In the genomic region with DNA sequence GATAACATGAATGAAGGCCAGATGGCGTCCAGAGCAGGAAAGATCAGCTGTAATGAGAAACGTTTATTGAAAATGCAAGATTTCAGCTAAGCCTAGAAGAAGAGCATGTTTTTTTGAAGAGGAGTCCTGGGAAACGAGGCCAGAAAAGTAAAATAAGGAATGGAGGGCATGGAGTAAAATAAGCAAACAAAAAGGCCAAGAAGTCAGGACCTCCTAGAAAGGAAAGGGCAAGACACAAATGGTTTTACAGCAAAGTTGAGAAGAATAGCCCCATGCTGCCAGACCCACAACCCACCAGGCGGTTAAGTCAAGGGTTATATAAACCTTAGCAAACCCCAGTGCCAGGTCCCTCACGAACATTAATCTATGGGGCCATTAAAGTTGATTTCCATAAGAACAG, we compare ENCODE assay signal across 29 cellular contexts. TPM values are rescaled to one million over a fixed set of nuclear protein-coding genes. Genes with fewer than 3 reads are reported as not detected.
A peak's percentile ranks its signal among the peaks of the same experiment; 100 is the strongest.
DNase-seq lines count a peak whose midpoint lies in the region; ATAC-seq and TF ChIP-seq lines count a peak whose summit lies in the region.
"Had no signal": no experiment of that assay in that cellular context is flagged by ENCODE, and none has a peak within 500 bp of the region (broad histone marks: within the 10 kb centered on the region; RNA-seq: fewer than 3 reads in every experiment).

No MANE protein-coding gene starts in this region.

- H3K4me3 Mint-ChIP-seq in stimulated activated naive CD8-positive, alpha-beta T cell treated with anti-CD3 and anti-CD28 coated beads, Interleukin-15, Interleukin-2, amounts not matched to agents 100 ng/mL and 50 ng/mL, for 24 hours, result no peak overlapping the region
- no peak overlapping the region for H3K4me3 Mint-ChIP-seq in stimulated activated naive CD8-positive, alpha-beta T cell treated with anti-CD3 and anti-CD28 coated beads, Interleukin-15, amount 100 ng/mL, for 72 hours
- no peak overlapping the region for H3K4me3 Mint-ChIP-seq in chondrocyte (ENCODE audit: unreplicated experiment)
- H3K4me3 Mint-ChIP-seq: endodermal cell, IgD-negative memory B cell had no signal

- H3K27ac Mint-ChIP-seq in stimulated activated naive CD8-positive, alpha-beta T cell treated with anti-CD3 and anti-CD28 coated beads, Interleukin-15, Interleukin-2, amounts not matched to agents 100 ng/mL and 50 ng/mL, for 24 hours, result peak overlapping the region; percentile 89
- H3K27ac Mint-ChIP-seq in stimulated activated naive CD8-positive, alpha-beta T cell treated with anti-CD3 and anti-CD28 coated beads, Interleukin-15, amount 100 ng/mL, for 72 hours, result no peak overlapping the region
- H3K27ac Mint-ChIP-seq in chondrocyte (ENCODE audit: unreplicated experiment), result peak overlapping the region; percentile 50
- H3K27ac Mint-ChIP-seq: endodermal cell, IgD-negative memory B cell had no signal

- H3K36me3 Mint-ChIP-seq in stimulated activated naive CD8-positive, alpha-beta T cell treated with anti-CD3 and anti-CD28 coated beads, Interleukin-15, Interleukin-2, amounts not matched to agents 100 ng/mL and 50 ng/mL, for 24 hours (ENCODE audit: low read depth), result peaks cover 18% of the 10 kb centered on the region
- H3K36me3 Mint-ChIP-seq in chondrocyte (ENCODE audit: low read depth), result no peaks in the 10 kb centered on the region
- H3K36me3 Mint-ChIP-seq: naive B cell had no signal

- H2AFZ ChIP-seq in OCI-LY3 (ENCODE audit: low read depth, low read length), result no peak overlapping the region

- H4K20me1 ChIP-seq in OCI-LY3 (ENCODE audit: insufficient read depth, low read length), result no peaks in the 10 kb centered on the region

- H3K27me3 Mint-ChIP-seq in stimulated activated naive CD8-positive, alpha-beta T cell treated with anti-CD3 and anti-CD28 coated beads, Interleukin-15, Interleukin-2, amounts not matched to agents 100 ng/mL and 50 ng/mL, for 24 hours, result peaks cover 4% of the 10 kb centered on the region
- H3K27me3 Mint-ChIP-seq in stimulated activated naive CD8-positive, alpha-beta T cell treated with anti-CD3 and anti-CD28 coated beads, Interleukin-15, amount 100 ng/mL, for 72 hours, result no peaks in the 10 kb centered on the region
- no peaks in the 10 kb centered on the region for H3K27me3 Mint-ChIP-seq in chondrocyte (ENCODE audit: low read depth)

- peaks cover 81% of the 10 kb centered on the region for H3K79me2 ChIP-seq in OCI-LY3 (ENCODE audit: low read length)

- H3K4me1 Mint-ChIP-seq in stimulated activated naive CD8-positive, alpha-beta T cell treated with anti-CD3 and anti-CD28 coated beads, Interleukin-15, Interleukin-2, amounts not matched to agents 100 ng/mL and 50 ng/mL, for 24 hours (ENCODE audit: low read depth), result peaks cover 37% of the 10 kb centered on the region
- H3K4me1 Mint-ChIP-seq in stimulated activated naive CD8-positive, alpha-beta T cell treated with anti-CD3 and anti-CD28 coated beads, Interleukin-15, amount 100 ng/mL, for 72 hours, result peaks cover 23% of the 10 kb centered on the region
- peaks cover 45% of the 10 kb centered on the region for H3K4me1 Mint-ChIP-seq in chondrocyte (ENCODE audit: low read depth)

- peaks cover 4% of the 10 kb centered on the region for H3K9me3 Mint-ChIP-seq in stimulated activated naive CD8-positive, alpha-beta T cell treated with anti-CD3 and anti-CD28 coated beads, Interleukin-15, Interleukin-2, amounts not matched to agents 100 ng/mL and 50 ng/mL, for 24 hours
- H3K9me3 Mint-ChIP-seq in stimulated activated naive CD8-positive, alpha-beta T cell treated with anti-CD3 and anti-CD28 coated beads, Interleukin-15, amount 100 ng/mL, for 72 hours, result no peaks in the 10 kb centered on the region
- no peaks in the 10 kb centered on the region for H3K9me3 Mint-ChIP-seq in chondrocyte (ENCODE audit: low read depth)
- H3K9me3 Mint-ChIP-seq: endodermal cell, naive B cell had no signal

- no peak for ATAC-seq in stimulated activated naive CD8-positive, alpha-beta T cell treated with anti-CD3 and anti-CD28 coated beads, Interleukin-15, amount 100 ng/mL, for 72 hours
- ATAC-seq in Right ventricle myocardium superior (ENCODE audit: poor library complexity) (no peak), GM19324 (IDR thresholded peaks at IDR 0.05; ENCODE audit: low FRiP score, unreplicated experiment) (no peak)
- ATAC-seq: gastrocnemius medialis, pancreas, right cardiac atrium had no signal

- intact Hi-C loops in Right ventricle myocardium superior (cut with DNase I), result no loop called here

- H3K4me3 ChIP-seq in OCI-LY3 (ENCODE audit: low read length), result no peak overlapping the region; the same call in 1 of the 2 replicates
- H3K4me3 ChIP-seq: coronary artery, esophagus squamous epithelium, gastrocnemius medialis, left ventricle myocardium inferior, pancreas, thyroid gland had no signal

- DNase-seq in stimulated activated naive CD8-positive, alpha-beta T cell treated with anti-CD3 and anti-CD28 coated beads, Interleukin-15, amount 100 ng/mL, for 72 hours, result no peak
- no peak for DNase-seq in chondrocyte (ENCODE audit: low spot score)
- DNase-seq in Right ventricle myocardium superior, result no peak
- no peak for DNase-seq in HuH-7.5 (ENCODE audit: low spot score)
- DNase-seq: activated CD4-positive, alpha-beta T cell treated with anti-CD3 and anti-CD28 coated beads for 1 hour; activated effector memory CD4-positive, alpha-beta T cell treated with Interleukin-2 at 50 U/mL for 16 hours; amniotic stem cell; EL; endodermal cell; esophagus squamous epithelium; gastrocnemius medialis; hypothalamus; left ventricle myocardium inferior; naive B cell; NCI-H1105; NCI-H2029; NCI-H2227 treated with DMSO at 0.1 percent for 48 hours; pancreas; right cardiac atrium; SHP77 treated with DMSO at 0.1 percent for 48 hours; stimulated activated CD4-positive, alpha-beta T cell treated with anti-CD3 and anti-CD28 coated beads, Interleukin-12 subunit alpha, Interleukin-12 subunit beta, amount 100 ng/mL, for 4 hours; stimulated activated CD4-positive, alpha-beta T cell treated with anti-CD3 and anti-CD28 coated beads, Interleukin-4, amount 100 ng/mL, for 24 hours; stimulated activated naive CD4-positive, alpha-beta T cell; thyroid gland had no signal

- H3K27ac ChIP-seq in OCI-LY3 (ENCODE audit: low read length), result peak overlapping the region; percentile 92
- H3K27ac ChIP-seq: coronary artery, esophagus squamous epithelium, gastrocnemius medialis, left ventricle myocardium inferior, pancreas, thyroid gland had no signal

- H3K27me3 ChIP-seq in OCI-LY3 (ENCODE audit: low read depth, low read length), result no peaks in the 10 kb centered on the region
- H3K27me3 ChIP-seq: esophagus squamous epithelium, gastrocnemius medialis, pancreas, thyroid gland had no signal

- H3K36me3 ChIP-seq in OCI-LY3 (replicated peaks; ENCODE audit: low read depth, low read length), result peaks cover 22% of the 10 kb centered on the region
- H3K36me3 ChIP-seq: esophagus squamous epithelium, gastrocnemius medialis, left ventricle myocardium inferior, pancreas, thyroid gland had no signal

- H3K9ac ChIP-seq in OCI-LY3 (ENCODE audit: low read length), result no peak overlapping the region

- TF ChIP-seq CTCF in OCI-LY3 (IDR thresholded peaks at IDR 0.05; ENCODE audit: low read depth, low read length) (no peak), chondrocyte (IDR thresholded peaks at IDR 0.05) (no peak)

- no peak overlapping the region for H3K4me2 ChIP-seq in OCI-LY3 (ENCODE audit: low read length)

- peaks cover 82% of the 10 kb centered on the region for H3K4me1 ChIP-seq in OCI-LY3 (ENCODE audit: low read length)

- H3K9me3 ChIP-seq in OCI-LY3 (ENCODE audit: insufficient read depth, low read length), result peaks cover 10% of the 10 kb centered on the region
- H3K9me3 ChIP-seq: esophagus squamous epithelium, gastrocnemius medialis, left ventricle myocardium inferior, pancreas, thyroid gland had no signal

RNA-seq across cellular contexts. Expression of a gene that starts 30.5 kb away (rescaled TPM):
- total RNA-seq in chondrocyte (66.8 to 111 TPM (median 108 TPM) in 3 replicates), Right ventricle myocardium superior (93.9 TPM)

Comparison
In these comparisons a context has a peak if more than half of its experiments do, and no peak if none do; other contexts are left out.
1. H3K27ac Mint-ChIP-seq: peak in stimulated activated naive CD8-positive, alpha-beta T cell treated with anti-CD3 and anti-CD28 coated beads, Interleukin-15, Interleukin-2, amounts not matched to agents 100 ng/mL and 50 ng/mL, for 24 hours (single experiment) and chondrocyte (single experiment); none in stimulated activated naive CD8-positive, alpha-beta T cell treated with anti-CD3 and anti-CD28 coated beads, Interleukin-15, amount 100 ng/mL, for 72 hours (0 of 2).